In the genomic region with DNA sequence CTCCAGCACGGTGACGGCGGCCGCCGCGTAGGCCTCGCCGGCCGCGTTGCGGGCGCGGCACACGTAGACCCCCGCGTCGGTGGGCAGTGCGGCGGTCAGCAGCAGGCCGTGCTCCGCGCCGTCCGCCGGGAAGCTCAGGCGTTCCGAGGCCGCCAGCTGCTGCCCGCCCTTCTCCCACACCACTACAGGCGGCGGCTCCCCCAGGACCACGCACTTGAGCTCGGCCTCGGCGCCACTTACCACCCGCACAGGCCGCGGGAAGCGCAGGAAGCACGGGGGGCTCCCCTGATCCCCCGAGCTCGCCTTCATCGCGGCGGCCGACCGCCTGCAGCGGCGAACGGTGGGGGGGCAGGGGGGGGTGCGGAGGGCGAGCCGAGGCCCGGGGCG, we compare ENCODE assay signal across 9 cellular contexts.
DNase-seq lines count a peak whose midpoint lies in the region; ATAC-seq and TF ChIP-seq lines count a peak whose summit lies in the region.
"Had no signal": no experiment of that assay in that cellular context is flagged by ENCODE, and none has a peak within 500 bp of the region (broad histone marks: within the 10 kb centered on the region; RNA-seq: fewer than 3 reads in every experiment).

No MANE protein-coding gene starts in this region.

- peak overlapping the region; percentile 42 for H3K4me3 Mint-ChIP-seq in stimulated activated effector memory CD8-positive, alpha-beta T cell treated with anti-CD3 and anti-CD28 coated beads, Interleukin-12 subunit alpha, Interleukin-12 subunit beta, amount 100 ng/mL, for 72 hours

- POLR2A ChIA-PET in HEK293T (lab: Yijun Ruan, JAX), result interaction anchor here (0.6 to 2.1 kb wide), 10 partner anchors 9 to 166 kb away, joined by 3 to 28 read pairs (median 6); a partner anchor contains a TSS

- H3K27ac Mint-ChIP-seq in stimulated activated effector memory CD8-positive, alpha-beta T cell treated with anti-CD3 and anti-CD28 coated beads, Interleukin-12 subunit alpha, Interleukin-12 subunit beta, amount 100 ng/mL, for 72 hours, result no peak overlapping the region
- H3K27ac Mint-ChIP-seq: activated naive CD4-positive, alpha-beta T cell treated with anti-CD3 and anti-CD28 coated beads, Interleukin-2, amount 50 U/mL, for 24 hours had no signal

- no peaks in the 10 kb centered on the region for H3K9me3 Mint-ChIP-seq in stimulated activated effector memory CD8-positive, alpha-beta T cell treated with anti-CD3 and anti-CD28 coated beads, Interleukin-12 subunit alpha, Interleukin-12 subunit beta, amount 100 ng/mL, for 72 hours
- H3K9me3 Mint-ChIP-seq: activated naive CD4-positive, alpha-beta T cell treated with anti-CD3 and anti-CD28 coated beads, Interleukin-2, amount 50 U/mL, for 24 hours had no signal

- no peaks in the 10 kb centered on the region for H3K4me1 Mint-ChIP-seq in stimulated activated effector memory CD8-positive, alpha-beta T cell treated with anti-CD3 and anti-CD28 coated beads, Interleukin-12 subunit alpha, Interleukin-12 subunit beta, amount 100 ng/mL, for 72 hours
- H3K4me1 Mint-ChIP-seq: activated naive CD4-positive, alpha-beta T cell treated with anti-CD3 and anti-CD28 coated beads, Interleukin-2, amount 50 U/mL, for 24 hours had no signal

- DNase-seq in HEK293T (ENCODE audit: extremely low spot score), result peak; percentile 19
- peak; percentile 68 for DNase-seq in astrocyte of the hippocampus (ENCODE audit: low read depth, low spot score)
- no peak for DNase-seq in stimulated activated effector memory CD8-positive, alpha-beta T cell treated with anti-CD3 and anti-CD28 coated beads, Interleukin-12 subunit alpha, Interleukin-12 subunit beta, amount 100 ng/mL, for 72 hours (ENCODE audit: low spot score in 2 of 2)
- no peak for DNase-seq in GM19238 (ENCODE audit: insufficient read length, low spot score)
- DNase-seq in germinal center (ENCODE audit: low spot score), result no peak
- DNase-seq in NCI-H226, result no peak
- no peak for DNase-seq in stimulated activated CD4-positive, alpha-beta T cell treated with anti-CD3 and anti-CD28 coated beads, Interleukin-2, amount 100 ng/mL, for 48 hours

- CTCF ChIA-PET in HEK293T (lab: Yijun Ruan, JAX), result interaction anchor here (0.6 to 1.8 kb wide), 3 partner anchors 11 to 437 kb away, joined by 3 to 16 read pairs (median 3); no protein-coding TSS in a partner anchor

- H3K4me3 ChIP-seq in iPS-18c (ENCODE audit: insufficient read depth, low read depth, low read length), result peak overlapping the region; percentile 58

- ATAC-seq in stimulated activated effector memory CD8-positive, alpha-beta T cell treated with anti-CD3 and anti-CD28 coated beads, Interleukin-12 subunit alpha, Interleukin-12 subunit beta, amount 100 ng/mL, for 72 hours, result no peak

- H3K36me3 Mint-ChIP-seq in stimulated activated effector memory CD8-positive, alpha-beta T cell treated with anti-CD3 and anti-CD28 coated beads, Interleukin-12 subunit alpha, Interleukin-12 subunit beta, amount 100 ng/mL, for 72 hours, result no peaks in the 10 kb centered on the region
- H3K36me3 Mint-ChIP-seq: activated naive CD4-positive, alpha-beta T cell treated with anti-CD3 and anti-CD28 coated beads, Interleukin-2, amount 50 U/mL, for 24 hours had no signal

- peaks cover 3% of the 10 kb centered on the region for H3K9me3 ChIP-seq in iPS-18c (ENCODE audit: control insufficient read depth, insufficient read depth, low read length)

TF ChIP-seq in HEK293T, 16 proteins besides CTCF, POLR2A, EP300 and RAD21:
- no peak for TF ChIP-seq ELF4 (IDR thresholded peaks at IDR 0.05)
- no peak for TF ChIP-seq TARDBP (IDR thresholded peaks at IDR 0.05)
- no peak for TF ChIP-seq SP1 (IDR thresholded peaks at IDR 0.05)
- no peak for TF ChIP-seq FOXM1 (IDR thresholded peaks at IDR 0.05; ENCODE audit: borderline replicate concordance)
- TF ChIP-seq, protein P1, sequence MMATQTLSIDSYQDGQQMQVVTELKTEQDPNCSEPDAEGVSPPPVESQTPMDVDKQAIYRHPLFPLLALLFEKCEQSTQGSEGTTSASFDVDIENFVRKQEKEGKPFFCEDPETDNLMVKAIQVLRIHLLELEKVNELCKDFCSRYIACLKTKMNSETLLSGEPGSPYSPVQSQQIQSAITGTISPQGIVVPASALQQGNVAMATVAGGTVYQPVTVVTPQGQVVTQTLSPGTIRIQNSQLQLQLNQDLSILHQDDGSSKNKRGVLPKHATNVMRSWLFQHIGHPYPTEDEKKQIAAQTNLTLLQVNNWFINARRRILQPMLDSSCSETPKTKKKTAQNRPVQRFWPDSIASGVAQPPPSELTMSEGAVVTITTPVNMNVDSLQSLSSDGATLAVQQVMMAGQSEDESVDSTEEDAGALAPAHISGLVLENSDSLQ (IDR thresholded peaks at IDR 0.05), result no peak
- TF ChIP-seq LEF1 (IDR thresholded peaks at IDR 0.05; ENCODE audit: borderline replicate concordance), result 0 out of 2 replicates have a peak, but pooled peaks have one; percentile 15

Comparison
In these comparisons a context has a peak if more than half of its experiments do, and no peak if none do; other contexts are left out.
1. DNase-seq: peak in HEK293T (single experiment) and astrocyte of the hippocampus (single experiment); none in stimulated activated effector memory CD8-positive, alpha-beta T cell treated with anti-CD3 and anti-CD28 coated beads, Interleukin-12 subunit alpha, Interleukin-12 subunit beta, amount 100 ng/mL, for 72 hours (0 of 2), GM19238 (single experiment), germinal center (single experiment), NCI-H226 (single experiment) and stimulated activated CD4-positive, alpha-beta T cell treated with anti-CD3 and anti-CD28 coated beads, Interleukin-2, amount 100 ng/mL, for 48 hours (0 of 2).